ENCODE assay signal across 1 cellular context in the genomic region with DNA sequence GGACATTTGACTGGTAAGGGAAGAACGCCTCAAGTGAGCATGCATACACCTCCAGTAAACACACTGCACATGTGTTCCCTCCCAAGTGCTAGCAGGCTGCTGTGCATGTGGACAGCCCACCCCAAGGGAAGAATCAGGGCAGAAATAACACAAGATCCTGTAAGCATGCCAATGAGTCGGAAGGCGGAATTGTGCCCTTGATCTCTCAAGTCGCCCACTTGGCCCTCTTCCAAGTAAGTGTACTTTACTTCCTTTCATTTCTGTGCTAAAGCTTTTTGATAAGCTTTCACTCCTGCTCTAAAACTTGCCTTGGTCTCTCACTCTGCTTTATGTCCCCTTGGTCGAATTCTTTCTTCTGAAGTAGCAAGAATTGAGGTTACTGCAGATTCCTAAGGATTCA.
TF ChIP-seq lines count a peak whose summit lies in the region.

No MANE protein-coding gene starts in this region.

TF ChIP-seq in H1, 55 proteins besides CTCF, POLR2A, EP300 and RAD21 (continued from another document):
- TF ChIP-seq TCF12 (IDR thresholded peaks at IDR 0.05; ENCODE audit: low read depth, low read length), result no peak
- TF ChIP-seq ASH2L (IDR thresholded peaks at IDR 0.05; ENCODE audit: low read length), result no peak
- TF ChIP-seq CTBP2 (IDR thresholded peaks at IDR 0.05; ENCODE audit: borderline replicate concordance, insufficient read depth, insufficient read length, low read length), result no peak
- TF ChIP-seq TAF1 (IDR thresholded peaks at IDR 0.05; ENCODE audit: low read depth, low read length), result no peak
